ENCODE assay signal across 21 cellular contexts in genomic region chrX:150088766-150089518, GRCh38.
DNase-seq lines count a peak whose midpoint lies in the region; ATAC-seq and TF ChIP-seq lines count a peak whose summit lies in the region.
"Had no signal": no experiment of that assay in that cellular context is flagged by ENCODE, and none has a peak within 500 bp of the region (broad histone marks: within the 10 kb centered on the region; RNA-seq: fewer than 3 reads in every experiment).

No MANE protein-coding gene starts in this region.

- H3K36me3 Mint-ChIP-seq in glutamatergic neuron (ENCODE audit: unreplicated experiment), result no peaks in the 10 kb centered on the region

- intact Hi-C loops in psoas muscle (cut with DNase I), result no loop called here

- H3K4me1 Mint-ChIP-seq in glutamatergic neuron (ENCODE audit: low read depth, unreplicated experiment), result no peaks in the 10 kb centered on the region

- no peaks in the 10 kb centered on the region for H3K9me3 ChIP-seq in psoas muscle
- H3K9me3 ChIP-seq: A549, BE2C, SJSA1 had no signal

- H3K4me1 ChIP-seq in psoas muscle, result peaks cover under 1% of the 10 kb centered on the region
- H3K4me1 ChIP-seq: BE2C had no signal

- H3K9me3 Mint-ChIP-seq in glutamatergic neuron (ENCODE audit: unreplicated experiment), result no peaks in the 10 kb centered on the region

- H3K27ac Mint-ChIP-seq in glutamatergic neuron (ENCODE audit: unreplicated experiment), result no peak overlapping the region

- TF ChIP-seq CTCF in psoas muscle (IDR thresholded peaks at IDR 0.05) (no peak), coronary artery (IDR thresholded peaks at IDR 0.05) (no peak), glutamatergic neuron (IDR thresholded peaks at IDR 0.05; ENCODE audit: partially characterized antibody, unreplicated experiment) (no peak)

- H3K4me3 Mint-ChIP-seq in glutamatergic neuron (ENCODE audit: unreplicated experiment), result no peak overlapping the region

- H3K27ac ChIP-seq in psoas muscle, result peak overlapping the region; percentile 74
- H3K27ac ChIP-seq in coronary artery, result no peak overlapping the region
- H3K27ac ChIP-seq: A549, KMS-11, SJSA1 had no signal

- no peaks in the 10 kb centered on the region for H3K27me3 ChIP-seq in psoas muscle (ENCODE audit: insufficient read depth in 3 of 3, low read length in 2 of 3)
- H3K27me3 ChIP-seq: BE2C, SJSA1 had no signal

- DNase-seq in NCI-H187 treated with DMSO at 0.1 percent for 48 hours (lab: John Stamatoyannopoulos, UW) (peak; percentile 37), NCI-H187 (lab: John Stamatoyannopoulos, UW) (no peak), SK-N-DZ (ENCODE audit: low spot score) (peak; percentile 77), ecto neural progenitor cell (ENCODE audit: low spot score) (peak; percentile 19), psoas muscle (no peak), NCI-H748 (lab: John Stamatoyannopoulos, UW; ENCODE audit: unreplicated experiment) (no peak), coronary artery (ENCODE audit: low spot score) (no peak), glutamatergic neuron (no peak)
- DNase-seq: BE2C, DND-41, GOT3, IMR-90, NCI-H1105 treated with DMSO at 0.1 percent for 48 hours, NCI-H1694, NCI-H524 treated with DMSO at 0.1 percent for 48 hours, SW 1271 had no signal

- no peaks in the 10 kb centered on the region for H3K36me3 ChIP-seq in psoas muscle (ENCODE audit: insufficient read depth in 1 of 2, low read depth in 1 of 2)
- H3K36me3 ChIP-seq: BE2C, SJSA1 had no signal

- peaks cover 3% of the 10 kb centered on the region for H3K27me3 Mint-ChIP-seq in glutamatergic neuron (ENCODE audit: unreplicated experiment)

- peak; percentile 89 to 98 (median 96) for ATAC-seq in psoas muscle
- ATAC-seq: A549, HCT116, Right ventricle myocardium inferior had no signal

- no peak overlapping the region for H3K4me3 ChIP-seq in psoas muscle
- H3K4me3 ChIP-seq in coronary artery, result no peak overlapping the region
- H3K4me3 ChIP-seq: A549, SJSA1 had no signal

- WGBS in psoas muscle, 3 donors, result 31 to 59% (median 51%) methylated on average over 4 to 5 of the region's 5 CpGs

Comparison
In these comparisons a context has a peak if more than half of its experiments do, and no peak if none do; other contexts are left out.
1. DNase-seq: peak in NCI-H187 treated with DMSO at 0.1 percent for 48 hours (single experiment), SK-N-DZ (single experiment) and ecto neural progenitor cell (single experiment); none in NCI-H187 (0 of 2), psoas muscle (0 of 2), NCI-H748 (single experiment), coronary artery (single experiment) and glutamatergic neuron (single experiment).